Comparison of ENCODE assay signal across 7 cellular contexts in genomic region chr10:19750972-19751371, GRCh38.
"Had no signal": no experiment of that assay in that cellular context is flagged by ENCODE, and none has a peak within 500 bp of the region (broad histone marks: within the 10 kb centered on the region; RNA-seq: fewer than 3 reads in every experiment).

No MANE protein-coding gene starts in this region.

- H3K4me2 ChIP-seq: GM23338 had no signal

- DNase-seq: H9, HCEC 1CT, KBM-7 had no signal

- H3K4me3 ChIP-seq: GM23338 had no signal

- H2AFZ ChIP-seq: GM23338 had no signal

- ATAC-seq: GM23338 had no signal

- FAIRE-seq: H1, H54, HTR-8/SVneo had no signal
